ENCODE assay signal across 15 cellular contexts in the genomic region with DNA sequence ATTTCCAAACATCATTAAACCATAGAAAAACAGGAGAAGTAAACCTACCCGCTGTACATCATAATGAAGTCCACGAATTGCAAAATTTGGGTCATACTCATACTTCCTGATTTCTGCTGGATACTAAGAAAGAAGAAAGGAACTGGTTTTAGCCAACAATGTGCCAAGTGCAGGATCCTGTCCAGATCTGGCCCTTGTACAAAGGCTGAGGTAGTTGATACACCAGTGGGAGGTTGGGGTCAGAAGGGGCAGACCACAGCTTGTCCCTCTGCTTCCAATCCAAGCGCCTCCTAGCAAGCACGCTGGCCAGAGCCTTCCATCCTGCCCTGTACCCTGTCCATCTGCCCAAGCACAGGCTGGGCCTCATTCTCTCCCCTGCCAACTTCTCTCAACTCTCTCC. TPM values are rescaled to one million over a fixed set of nuclear protein-coding genes. Genes with fewer than 3 reads are reported as not detected.
A peak's percentile ranks its signal among the peaks of the same experiment; 100 is the strongest.
DNase-seq lines count a peak whose midpoint lies in the region; ATAC-seq and TF ChIP-seq lines count a peak whose summit lies in the region.
"Had no signal": no experiment of that assay in that cellular context is flagged by ENCODE, and none has a peak within 500 bp of the region (broad histone marks: within the 10 kb centered on the region; RNA-seq: fewer than 3 reads in every experiment).

No MANE protein-coding gene starts in this region.

- ATAC-seq in GM21390 (IDR thresholded peaks at IDR 0.05; ENCODE audit: unreplicated experiment): no peak
- ATAC-seq: natural killer cell had no signal

- H3K4me3 ChIP-seq in skeletal muscle satellite cell (ENCODE audit: low read length): no peak overlapping the region

- TF ChIP-seq CTCF in GM20000 (IDR thresholded peaks at IDR 0.05; ENCODE audit: extremely low read depth, missing control alignments): no peak

- no peaks in the 10 kb centered on the region for H3K9me3 ChIP-seq in skeletal muscle satellite cell (replicated peaks; ENCODE audit: low read length)

- DNase-seq in Kasumi-1 (lab: John Stamatoyannopoulos, UW): peak; percentile 26 to 36
- DNase-seq in SIG-M5 (lab: John Stamatoyannopoulos, UW): peak; percentile 42
- peak; percentile 75 for DNase-seq in fibroblast of gingiva (ENCODE audit: low read depth)
- no peak for DNase-seq in activated CD4-positive, alpha-beta T cell treated with anti-CD3 and anti-CD28 coated beads, Interleukin-2, amount 50 U/mL, for 4 hours
- DNase-seq in T-helper 2 cell: no peak
- no peak for DNase-seq in GM20000 (ENCODE audit: low spot score)
- DNase-seq: activated CD4-positive, alpha-beta T cell treated with anti-CD3 and anti-CD28 coated beads, Interleukin-2, amount 10 ng/mL, durations not matched to agents 24 days and 14 days; aorta; CD4-positive, alpha-beta memory T cell; glutamatergic neuron; natural killer cell; NCI-H2029 treated with DMSO at 0.1 percent for 48 hours; substantia nigra had no signal

- peaks cover 49% of the 10 kb centered on the region for H3K4me1 ChIP-seq in skeletal muscle satellite cell (ENCODE audit: control insufficient read depth, insufficient read depth, low read length)

- no peaks in the 10 kb centered on the region for H3K27me3 ChIP-seq in skeletal muscle satellite cell (ENCODE audit: control insufficient read depth, insufficient read depth, low read length)

- no peak overlapping the region for H3K9ac ChIP-seq in skeletal muscle satellite cell (ENCODE audit: low read depth, low read length)

- H3K36me3 ChIP-seq in skeletal muscle satellite cell (ENCODE audit: insufficient read depth, low read length): peaks cover 42% of the 10 kb centered on the region

- peak overlapping the region; percentile 39 for H3K4me2 ChIP-seq in skeletal muscle satellite cell (ENCODE audit: low read length)

RNA-seq across cellular contexts. Expression of a gene that starts 34.2 kb away (rescaled TPM):
- total RNA-seq in skeletal muscle satellite cell (2012; rRNA removed): 8.4 and 12.2 TPM in 2 replicates

Comparison
In these comparisons a context has a peak if more than half of its experiments do, and no peak if none do; other contexts are left out.
1. DNase-seq: peak in Kasumi-1 (2 of 2), SIG-M5 (single experiment) and fibroblast of gingiva (single experiment); none in activated CD4-positive, alpha-beta T cell treated with anti-CD3 and anti-CD28 coated beads, Interleukin-2, amount 50 U/mL, for 4 hours (0 of 2), T-helper 2 cell (0 of 5) and GM20000 (single experiment).